Comparison of ENCODE assay signal across 14 cellular contexts in the genomic region with DNA sequence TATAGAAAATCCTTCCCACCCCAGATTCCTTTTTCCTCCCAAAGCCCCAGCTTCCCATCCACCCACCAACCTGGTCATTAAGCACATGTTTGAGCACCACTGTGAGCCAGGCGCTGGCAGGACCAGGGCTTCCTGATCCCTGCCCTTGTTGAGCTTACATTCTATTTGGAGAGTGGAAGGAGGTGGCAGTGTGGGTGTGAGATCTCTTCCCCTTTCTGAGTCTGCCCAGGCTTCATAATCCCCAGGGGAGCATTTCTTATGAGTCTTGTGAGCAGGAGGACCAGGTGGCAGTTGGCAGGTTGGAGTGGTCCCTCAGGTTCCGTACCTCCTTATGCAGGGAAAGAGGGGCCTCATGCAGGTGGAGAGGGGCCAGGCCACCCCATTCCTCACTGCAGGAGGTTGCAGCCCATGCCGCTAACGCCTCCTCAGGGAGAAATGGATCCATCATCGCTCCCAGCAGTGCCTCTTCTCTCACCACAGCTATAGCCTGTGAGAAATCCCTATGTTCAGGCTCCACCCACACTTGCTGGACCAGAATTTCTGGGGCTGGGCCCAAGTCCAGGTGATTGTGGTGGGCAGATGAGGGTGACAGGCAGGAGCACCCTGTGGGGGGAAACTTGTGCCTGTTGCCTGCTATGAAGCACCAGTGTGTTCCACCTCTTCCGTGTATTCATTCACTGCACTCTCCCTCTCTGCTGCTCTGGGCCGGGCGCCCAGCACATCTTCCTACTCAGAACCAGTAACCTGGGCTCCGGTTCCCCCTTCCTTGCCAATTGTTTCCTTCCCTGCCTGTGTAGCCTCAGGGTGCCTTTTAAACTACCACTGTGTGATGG. TPM values are rescaled to one million over a fixed set of nuclear protein-coding genes. Genes with fewer than 3 reads are reported as not detected.
DNase-seq lines count a peak whose midpoint lies in the region; ATAC-seq, FAIRE-seq and TF ChIP-seq lines count a peak whose summit lies in the region.
"Had no signal": no experiment of that assay in that cellular context is flagged by ENCODE, and none has a peak within 500 bp of the region (broad histone marks: within the 10 kb centered on the region; RNA-seq: fewer than 3 reads in every experiment).

No MANE protein-coding gene starts in this region.

- no peak overlapping the region for H4K8ac ChIP-seq in neuronal stem cell (ENCODE audit: low read depth, low read length)

- no peak overlapping the region for H3K9ac ChIP-seq in neuronal stem cell (ENCODE audit: low read depth, low read length, poor library complexity)

- peaks cover 32 to 54% of the 10 kb centered on the region in 2 donors for H3K36me3 Mint-ChIP-seq in CD4-positive, alpha-beta memory T cell
- peaks cover 38% of the 10 kb centered on the region for H3K36me3 Mint-ChIP-seq in HFFc6 (ENCODE audit: low read depth)

- no peak overlapping the region for H2AFZ ChIP-seq in neuronal stem cell (ENCODE audit: low read length)

- H3K18ac ChIP-seq in neuronal stem cell (ENCODE audit: low read length): no peak overlapping the region

- H2BK5ac ChIP-seq in neuronal stem cell (ENCODE audit: low read length): no peak overlapping the region

- H3K4me3 ChIP-seq in CD4-positive, alpha-beta memory T cell (ENCODE audit: low read length in 2 of 2): no peak overlapping the region
- H3K4me3 ChIP-seq in ascending aorta (no peak overlapping the region), neuronal stem cell (ENCODE audit: low read length in 2 of 2) (no peak overlapping the region)

- no CpG with 5 or more reads among the region's 9 CpGs for WGBS in neuronal stem cell (ENCODE audit: extremely low coverage in 2 of 2, insufficient read length in 2 of 2, insufficient replicate concordance in 1 of 2), 2 donors

- H3K4me2 ChIP-seq in neuronal stem cell (ENCODE audit: insufficient read depth, low read length, poor library complexity, severe bottlenecking): no peak overlapping the region

- CTCF ChIA-PET in CD4-positive, alpha-beta memory T cell (lab: Charles Lee; ENCODE audit: partially characterized antibody): no interaction called here

- no peak overlapping the region for H2AK5ac ChIP-seq in neuronal stem cell (ENCODE audit: low read depth, low read length)

- H2BK120ac ChIP-seq in neuronal stem cell (ENCODE audit: low read depth, low read length): peak overlapping the region; percentile 9

- H3K36me3 ChIP-seq in CD4-positive, alpha-beta memory T cell (ENCODE audit: insufficient read depth, low read length): peaks cover 29% of the 10 kb centered on the region
- H3K36me3 ChIP-seq in ascending aorta (peaks cover 31 to 32% of the 10 kb centered on the region in 2 donors), neuronal stem cell (replicated peaks in 1 of 2; ENCODE audit: control insufficient read depth in 2 of 2, insufficient read depth in 2 of 2, low read length in 2 of 2) (peaks cover 30 to 72% of the 10 kb centered on the region in 2 donors)

- no peak overlapping the region for H4K91ac ChIP-seq in neuronal stem cell (ENCODE audit: low read depth, low read length, poor library complexity)

- no peak overlapping the region for H3K14ac ChIP-seq in neuronal stem cell (ENCODE audit: low read length)

- DNase-seq in CD4-positive, alpha-beta memory T cell: no peak
- DNase-seq in HFFc6 (no peak), ascending aorta (ENCODE audit: low spot score in 2 of 2) (no peak), neuronal stem cell (ENCODE audit: low spot score) (no peak), NCI-H2081 (lab: John Stamatoyannopoulos, UW) (no peak), GM19239 (ENCODE audit: insufficient read length, low spot score) (no peak)
- DNase-seq: activated CD4-positive, alpha-beta T cell treated with anti-CD3 and anti-CD28 coated beads, Interleukin-2, amount 50 U/mL, for 1 hour; activated naive CD4-positive, alpha-beta T cell; Caco-2; dermis blood vessel endothelial cell; NCI-H1436 treated with DMSO at 0.1 percent for 48 hours had no signal

- peak overlapping the region in 5 of 7 donors; percentile 47 to 77 (median 70) for H3K27ac Mint-ChIP-seq in CD4-positive, alpha-beta memory T cell
- peak overlapping the region; percentile 45 for H3K27ac Mint-ChIP-seq in HFFc6

- no peak for FAIRE-seq in GM19239 (lab: Jason Lieb, UNC)

- H3K23ac ChIP-seq in neuronal stem cell (ENCODE audit: low read depth, low read length, poor library complexity): peak overlapping the region; percentile 22

- peak overlapping the region; percentile 20 for H3K27ac ChIP-seq in CD4-positive, alpha-beta memory T cell (ENCODE audit: low read depth, low read length)
- peak overlapping the region; percentile 20 to 34 for H3K27ac ChIP-seq in ascending aorta
- H3K27ac ChIP-seq in neuronal stem cell (replicated peaks; ENCODE audit: low read length): no peak overlapping the region

- H3K79me1 ChIP-seq in neuronal stem cell (ENCODE audit: low read depth, low read length): peaks cover 24% of the 10 kb centered on the region

- peaks cover 41% of the 10 kb centered on the region for H3K4me1 ChIP-seq in CD4-positive, alpha-beta memory T cell (ENCODE audit: insufficient read depth, low read length)
- peaks cover 9 to 32% of the 10 kb centered on the region in 2 donors for H3K4me1 ChIP-seq in ascending aorta
- no peaks in the 10 kb centered on the region for H3K4me1 ChIP-seq in neuronal stem cell (ENCODE audit: control insufficient read depth in 2 of 2, insufficient read depth in 1 of 2, low read depth in 1 of 2, low read length in 2 of 2)

- H3K4me3 Mint-ChIP-seq in CD4-positive, alpha-beta memory T cell: no peak overlapping the region
- H3K4me3 Mint-ChIP-seq in HFFc6: no peak overlapping the region

- peaks cover 0 to 3% (median 0%) of the 10 kb centered on the region in 8 donors for H3K9me3 Mint-ChIP-seq in CD4-positive, alpha-beta memory T cell
- H3K9me3 Mint-ChIP-seq in HFFc6: no peaks in the 10 kb centered on the region

- no peaks in the 10 kb centered on the region for H3K27me3 Mint-ChIP-seq in CD4-positive, alpha-beta memory T cell
- H3K27me3 Mint-ChIP-seq in HFFc6 (ENCODE audit: insufficient read depth): peaks cover 4% of the 10 kb centered on the region

- H3K4ac ChIP-seq in neuronal stem cell (ENCODE audit: low read length): no peak overlapping the region

- no peak overlapping the region for H2BK15ac ChIP-seq in neuronal stem cell (ENCODE audit: low read length)

- H3K4me1 Mint-ChIP-seq in CD4-positive, alpha-beta memory T cell: peaks cover 41 to 87% (median 62%) of the 10 kb centered on the region in 4 donors
- peaks cover 54% of the 10 kb centered on the region for H3K4me1 Mint-ChIP-seq in HFFc6 (ENCODE audit: low read depth)

- POLR2A ChIA-PET in CD4-positive, alpha-beta memory T cell (lab: Charles Lee; ENCODE audit: partially characterized antibody): no interaction called here

- H3K9me3 ChIP-seq in CD4-positive, alpha-beta memory T cell (ENCODE audit: control insufficient read depth in 1 of 2, low read length in 2 of 2): no peaks in the 10 kb centered on the region
- H3K9me3 ChIP-seq in ascending aorta (no peaks in the 10 kb centered on the region), neuronal stem cell (replicated peaks in 1 of 2; ENCODE audit: control insufficient read depth in 2 of 2, insufficient read depth in 1 of 2, low read depth in 1 of 2, low read length in 2 of 2) (peaks cover 0 to 4% of the 10 kb centered on the region in 2 donors)
- H3K9me3 ChIP-seq: Caco-2 had no signal

- intact Hi-C loops in CD4-positive, alpha-beta memory T cell (cut with micrococcal nuclease): no loop called here
- intact Hi-C loops in ascending aorta (cut with DNase I): loop anchor here (5.0 kb wide), 1 partner anchor 36 kb away; no protein-coding TSS in a partner anchor

- ATAC-seq in HG03342 (IDR thresholded peaks at IDR 0.05; ENCODE audit: unreplicated experiment): no peak
- no peak for ATAC-seq in GM21723 (IDR thresholded peaks at IDR 0.05; ENCODE audit: unreplicated experiment)

- H2BK12ac ChIP-seq in neuronal stem cell (ENCODE audit: low read length): no peak overlapping the region

- no peaks in the 10 kb centered on the region for H3K27me3 ChIP-seq in CD4-positive, alpha-beta memory T cell (ENCODE audit: insufficient read depth, low read length)
- H3K27me3 ChIP-seq in ascending aorta (no peaks in the 10 kb centered on the region), neuronal stem cell (ENCODE audit: control insufficient read depth in 3 of 3, insufficient read depth in 3 of 3, low read depth in 1 of 3, low read length in 3 of 3) (no peaks in the 10 kb centered on the region)

- no peak for TF ChIP-seq CTCF in HFFc6 (IDR thresholded peaks at IDR 0.05)
- no peak for TF ChIP-seq CTCF in ascending aorta (IDR thresholded peaks at IDR 0.05)

RNA-seq across cellular contexts. Expression of a gene that starts 23.5 kb away (rescaled TPM):
- total RNA-seq in CD4-positive, alpha-beta memory T cell: 10 to 100 TPM; 39.2 to 39.3 TPM
- polyA plus RNA-seq in CD4-positive, alpha-beta memory T cell: 100 to 1,000 TPM; 104 to 116 TPM
- 10 to 100 TPM; 82.7 to 93.3 (median 88.7) TPM for total RNA-seq in HFFc6 (2021; fragmentation: NEBNext Ultra II Directional; extraction: Animal tissue kit (Norgen Biotek cat#: 25700))
- total RNA-seq in ascending aorta: 22.0 TPM
- polyA plus RNA-seq in neuronal stem cell (2013, experiment 1 of 2): 99.7 TPM
- 102 TPM for polyA plus RNA-seq in neuronal stem cell (2013, experiment 2 of 2)

RNA-seq across cellular contexts. Expression of a gene that starts 38.8 kb away (rescaled TPM):
- 10 to 100 TPM; 45.7 to 46.0 TPM for total RNA-seq in CD4-positive, alpha-beta memory T cell
- polyA plus RNA-seq in CD4-positive, alpha-beta memory T cell: 10 to 100 TPM; 47.5 to 52.8 TPM
- total RNA-seq in HFFc6 (2021; fragmentation: NEBNext Ultra II Directional; extraction: Animal tissue kit (Norgen Biotek cat#: 25700)): 10 to 100 TPM; 18.6 to 29.5 (median 20.0) TPM
- total RNA-seq in ascending aorta: 80.8 TPM
- polyA plus RNA-seq in neuronal stem cell (2013, experiment 1 of 2): 14.9 TPM
- polyA plus RNA-seq in neuronal stem cell (2013, experiment 2 of 2): 14.0 TPM

RNA-seq across cellular contexts. Expression of a gene that starts 39.8 kb away (rescaled TPM):
- 1 to 10 TPM; 4.5 to 4.9 TPM for total RNA-seq in CD4-positive, alpha-beta memory T cell
- under 1 TPM in 1 of 2 donors, not detected in 1; 0.49 TPM for polyA plus RNA-seq in CD4-positive, alpha-beta memory T cell
- total RNA-seq in HFFc6 (2021; fragmentation: NEBNext Ultra II Directional; extraction: Animal tissue kit (Norgen Biotek cat#: 25700)): under 1 TPM in 5 of 6 experiments, not detected in 1; 0.16 to 0.43 (median 0.29) TPM
- total RNA-seq in ascending aorta: not detected
- 0.33 TPM for polyA plus RNA-seq in neuronal stem cell (2013, experiment 1 of 2)
- 0.18 TPM for polyA plus RNA-seq in neuronal stem cell (2013, experiment 2 of 2)
- total RNA-seq: skeletal muscle tissue had no signal

RNA-seq across cellular contexts. Expression of a gene that starts 41.5 kb away (rescaled TPM):
- under 1 TPM; 0.19 to 0.29 TPM for total RNA-seq in CD4-positive, alpha-beta memory T cell
- polyA plus RNA-seq in CD4-positive, alpha-beta memory T cell: not detected
- under 1 TPM; 0.16 to 0.33 (median 0.23) TPM for total RNA-seq in HFFc6 (2021; fragmentation: NEBNext Ultra II Directional; extraction: Animal tissue kit (Norgen Biotek cat#: 25700))
- total RNA-seq in ascending aorta: not detected
- polyA plus RNA-seq in neuronal stem cell (2013, experiment 1 of 2): 0.10 TPM
- 0.18 TPM for polyA plus RNA-seq in neuronal stem cell (2013, experiment 2 of 2)
- total RNA-seq: Caco-2, skeletal muscle tissue had no signal

RNA-seq across cellular contexts. Expression of a gene that starts 51.1 kb away (rescaled TPM):
- 10 to 100 TPM; 39.6 to 44.3 TPM for total RNA-seq in CD4-positive, alpha-beta memory T cell
- 10 to 100 TPM; 78.0 to 99.1 TPM for polyA plus RNA-seq in CD4-positive, alpha-beta memory T cell
- 10 to 100 TPM; 49.1 to 63.5 (median 55.6) TPM for total RNA-seq in HFFc6 (2021; fragmentation: NEBNext Ultra II Directional; extraction: Animal tissue kit (Norgen Biotek cat#: 25700))
- total RNA-seq in ascending aorta: 37.4 TPM
- 9.6 TPM for polyA plus RNA-seq in neuronal stem cell (2013, experiment 1 of 2)
- polyA plus RNA-seq in neuronal stem cell (2013, experiment 2 of 2): 9.4 TPM
